In genomic region chr3:160956785-160957184, GRCh38 we compare ENCODE assay signal across 7 cellular contexts.
DNase-seq lines count a peak whose midpoint lies in the region; ATAC-seq, FAIRE-seq and TF ChIP-seq lines count a peak whose summit lies in the region.

No MANE protein-coding gene starts in this region.

- H2AFZ ChIP-seq in PC-3 (ENCODE audit: low read length) = no peak overlapping the region
- H2AFZ ChIP-seq in keratinocyte (ENCODE audit: control insufficient read depth, low read length) = no peak overlapping the region

- peak; percentile 84 for ATAC-seq in GM18508 (IDR thresholded peaks at IDR 0.05; ENCODE audit: insufficient read depth, unreplicated experiment)
- ATAC-seq in HG02623 (IDR thresholded peaks at IDR 0.05; ENCODE audit: unreplicated experiment) = peak; percentile 77
- ATAC-seq in PC-3 = peak; percentile 92

- H3K9me1 ChIP-seq in keratinocyte (ENCODE audit: control insufficient read depth, extremely low read depth, insufficient read depth, low read length) = no peaks in the 10 kb centered on the region

- H3K9ac ChIP-seq in PC-3 (ENCODE audit: low read length) (no peak overlapping the region), keratinocyte (ENCODE audit: control insufficient read depth, extremely low read depth, insufficient read depth, low read length) (no peak overlapping the region)

- H3K79me2 ChIP-seq in PC-3 (ENCODE audit: low read length) (no peaks in the 10 kb centered on the region), keratinocyte (ENCODE audit: control insufficient read depth, insufficient read depth, low read length) (no peaks in the 10 kb centered on the region)

- H3K27ac ChIP-seq in PC-3 (ENCODE audit: low read length) = no peak overlapping the region
- no peak overlapping the region for H3K27ac ChIP-seq in keratinocyte (ENCODE audit: control insufficient read depth, insufficient read depth, low read length)
- no peak overlapping the region for H3K27ac ChIP-seq in stomach

- BruUV-seq in PC-3 (replicated peaks; lab: Mats Ljungman, UMichigan) = no TSS peak

- H3K36me3 ChIP-seq in PC-3 (ENCODE audit: low read depth, low read length) (no peaks in the 10 kb centered on the region), keratinocyte (ENCODE audit: control insufficient read depth in 2 of 2, extremely low read depth in 1 of 2, insufficient read depth in 2 of 2, low read length in 2 of 2) (no peaks in the 10 kb centered on the region), stomach (no peaks in the 10 kb centered on the region)

- H3K9me3 ChIP-seq in PC-3 (ENCODE audit: low read length) (no peaks in the 10 kb centered on the region), keratinocyte (ENCODE audit: control insufficient read depth, low read depth, low read length) (no peaks in the 10 kb centered on the region), stomach (no peaks in the 10 kb centered on the region)

- DNase-seq in PC-3 (peak; percentile 74), keratinocyte (ENCODE audit: low read depth, low spot score) (no peak), stomach (no peak), NCI-H128 (lab: John Stamatoyannopoulos, UW; ENCODE audit: unreplicated experiment) (no peak)
- DNase-seq in stimulated activated CD4-positive, alpha-beta T cell treated with anti-CD3 and anti-CD28 coated beads, Interleukin-4, amount 100 ng/mL, for 1 hour = no peak

- H3K9me2 ChIP-seq in PC-3 (replicated peaks; ENCODE audit: low read length) = no peaks in the 10 kb centered on the region

- dilution Hi-C loops in keratinocyte (cut with MboI; ENCODE audit: extremely low pct_ligation_motif_present, low sequenced_read_pairs) = no loop called here

- POLR2A ChIA-PET in PC-3 (lab: Charles Lee; ENCODE audit: unreplicated experiment) = interaction anchor here (0.6 kb wide), 1 partner anchor 396 kb away, joined by 3 read pairs; no protein-coding TSS in a partner anchor

- H3K4me1 ChIP-seq in PC-3 (ENCODE audit: insufficient read depth, low read length) (no peaks in the 10 kb centered on the region), keratinocyte (ENCODE audit: control insufficient read depth, extremely low read depth, insufficient read depth, low read length) (no peaks in the 10 kb centered on the region), stomach (peaks cover 0 to 7% (median 1%) of the 10 kb centered on the region in 4 donors)

- H3K4me3 ChIP-seq in PC-3 (ENCODE audit: low read length) = no peak overlapping the region
- no peak overlapping the region for H3K4me3 ChIP-seq in keratinocyte (ENCODE audit: control insufficient read depth in 2 of 3, extremely low read depth in 1 of 3, insufficient read depth in 2 of 3, low read depth in 1 of 3, low read length in 3 of 3)
- H3K4me3 ChIP-seq in stomach = no peak overlapping the region

- no peak for TF ChIP-seq POLR2A in stomach (IDR thresholded peaks at IDR 0.05)

- H3K27me3 ChIP-seq in PC-3 (ENCODE audit: low read length) (no peaks in the 10 kb centered on the region), keratinocyte (ENCODE audit: control insufficient read depth, extremely low read depth, insufficient read depth, low read length) (no peaks in the 10 kb centered on the region), stomach (no peaks in the 10 kb centered on the region)

- H4K20me1 ChIP-seq in PC-3 (ENCODE audit: low read length) = no peaks in the 10 kb centered on the region
- H4K20me1 ChIP-seq in keratinocyte (ENCODE audit: control insufficient read depth, extremely low read depth, insufficient read depth, low read length) = no peaks in the 10 kb centered on the region

- no peak for TF ChIP-seq EP300 in stomach (IDR thresholded peaks at IDR 0.05)

- H3K4me2 ChIP-seq in PC-3 (ENCODE audit: low read length) = no peak overlapping the region
- H3K4me2 ChIP-seq in keratinocyte (ENCODE audit: control insufficient read depth, extremely low read depth, insufficient read depth, low read depth, low read length) = no peak overlapping the region

- intact Hi-C loops in PC-3 (cut with micrococcal nuclease) (loop anchor here (2.0 to 10.0 kb wide), 6 partner anchors 140 to 468 kb away; no protein-coding TSS in a partner anchor), stomach (cut with DNase I; ENCODE audit: low total_unique reads) (no loop called here)

- TF ChIP-seq CTCF in PC-3 (conservative IDR thresholded peaks at IDR 0.05; ENCODE audit: low read depth, low read length) (peak; percentile 86), keratinocyte (optimal IDR thresholded peaks at IDR 0.05 in 1 of 3, IDR thresholded peaks at IDR 0.05 in 1 of 3, conservative IDR thresholded peaks at IDR 0.05 in 1 of 3; ENCODE audit: extremely low read depth in 1 of 3, insufficient read depth in 2 of 3, low read length in 3 of 3) (peak in 2 of 3 experiments; percentile 34 to 50), stomach (IDR thresholded peaks at IDR 0.05) (peak in 1 of 7 experiments; percentile 10)

- H3F3A ChIP-seq in PC-3 (ENCODE audit: low read length, unreplicated experiment) = no peaks in the 10 kb centered on the region

- CTCF ChIA-PET in PC-3 (lab: Charles Lee) = interaction anchor here (0.5 to 0.7 kb wide), 2 partner anchors 60 to 269 kb away, joined by 3 to 4 read pairs; no protein-coding TSS in a partner anchor

- FAIRE-seq in keratinocyte (lab: Jason Lieb, UNC) = no peak
